8 cellular contexts compared by ENCODE assay signal in genomic region chr13:33610471-33611015, GRCh38.
DNase-seq lines count a peak whose midpoint lies in the region; ATAC-seq and TF ChIP-seq lines count a peak whose summit lies in the region.

No MANE protein-coding gene starts in this region.

- H3K27ac ChIP-seq in right atrium auricular region (peak overlapping the region; percentile 86 to 91), skin epidermis (peak overlapping the region in 16 of 21 experiments; percentile 4 to 81 (median 70))

- TF ChIP-seq CTCF in right atrium auricular region (IDR thresholded peaks at IDR 0.05), result peak in 1 of 2 donors; percentile 15
- no peak for TF ChIP-seq CTCF in GM20000 (IDR thresholded peaks at IDR 0.05; ENCODE audit: extremely low read depth, missing control alignments)

- no peak for ATAC-seq in HG02970 (IDR thresholded peaks at IDR 0.05; ENCODE audit: low FRiP score, unreplicated experiment)

- peak overlapping the region; percentile 7 to 44 for H3K4me3 ChIP-seq in right atrium auricular region
- H3K4me3 ChIP-seq in skin epidermis, result peak overlapping the region in 4 of 7 experiments; percentile 2 to 20 (median 9)

- peaks cover 0 to 31% of the 10 kb centered on the region in 2 donors for H3K4me1 ChIP-seq in right atrium auricular region

- no peaks in the 10 kb centered on the region for H3K27me3 ChIP-seq in right atrium auricular region

- no peaks in the 10 kb centered on the region for H3K36me3 ChIP-seq in right atrium auricular region

- no peaks in the 10 kb centered on the region for H3K9me3 ChIP-seq in right atrium auricular region

- DNase-seq in stimulated activated naive CD4-positive, alpha-beta T cell treated with Interleukin-2 at 50 U/mL for 16 hours (lab: John Stamatoyannopoulos, UW), result peak; percentile 74
- DNase-seq in stimulated activated naive CD4-positive, alpha-beta T cell (lab: John Stamatoyannopoulos, UW), result no peak
- peak; percentile 3 for DNase-seq in activated gamma-delta T cell (lab: John Stamatoyannopoulos, UW)
- DNase-seq in right atrium auricular region (ENCODE audit: low spot score), result peak; percentile 69
- DNase-seq in GM20000 (ENCODE audit: low spot score), result no peak
- DNase-seq in HT-29 (ENCODE audit: low spot score), result no peak

Comparison
In these comparisons a context has a peak if more than half of its experiments do, and no peak if none do; other contexts are left out.
1. DNase-seq: peak in stimulated activated naive CD4-positive, alpha-beta T cell treated with Interleukin-2 at 50 U/mL for 16 hours (single experiment), activated gamma-delta T cell (single experiment) and right atrium auricular region (single experiment); none in stimulated activated naive CD4-positive, alpha-beta T cell (0 of 6), GM20000 (single experiment) and HT-29 (single experiment).